Comparison of ENCODE assay signal across 1 cellular context in genomic region chr1:224057461-224058199, GRCh38.
A peak's percentile ranks its signal among the peaks of the same experiment; 100 is the strongest.
TF ChIP-seq lines count a peak whose summit lies in the region.

No MANE protein-coding gene starts in this region.

TF ChIP-seq in K562, 482 proteins besides CTCF, POLR2A, EP300 and RAD21:
- no peak for TF ChIP-seq RFX7 (CRISPR knock-in tag; IDR thresholded peaks at IDR 0.05)
- TF ChIP-seq, protein P1, sequence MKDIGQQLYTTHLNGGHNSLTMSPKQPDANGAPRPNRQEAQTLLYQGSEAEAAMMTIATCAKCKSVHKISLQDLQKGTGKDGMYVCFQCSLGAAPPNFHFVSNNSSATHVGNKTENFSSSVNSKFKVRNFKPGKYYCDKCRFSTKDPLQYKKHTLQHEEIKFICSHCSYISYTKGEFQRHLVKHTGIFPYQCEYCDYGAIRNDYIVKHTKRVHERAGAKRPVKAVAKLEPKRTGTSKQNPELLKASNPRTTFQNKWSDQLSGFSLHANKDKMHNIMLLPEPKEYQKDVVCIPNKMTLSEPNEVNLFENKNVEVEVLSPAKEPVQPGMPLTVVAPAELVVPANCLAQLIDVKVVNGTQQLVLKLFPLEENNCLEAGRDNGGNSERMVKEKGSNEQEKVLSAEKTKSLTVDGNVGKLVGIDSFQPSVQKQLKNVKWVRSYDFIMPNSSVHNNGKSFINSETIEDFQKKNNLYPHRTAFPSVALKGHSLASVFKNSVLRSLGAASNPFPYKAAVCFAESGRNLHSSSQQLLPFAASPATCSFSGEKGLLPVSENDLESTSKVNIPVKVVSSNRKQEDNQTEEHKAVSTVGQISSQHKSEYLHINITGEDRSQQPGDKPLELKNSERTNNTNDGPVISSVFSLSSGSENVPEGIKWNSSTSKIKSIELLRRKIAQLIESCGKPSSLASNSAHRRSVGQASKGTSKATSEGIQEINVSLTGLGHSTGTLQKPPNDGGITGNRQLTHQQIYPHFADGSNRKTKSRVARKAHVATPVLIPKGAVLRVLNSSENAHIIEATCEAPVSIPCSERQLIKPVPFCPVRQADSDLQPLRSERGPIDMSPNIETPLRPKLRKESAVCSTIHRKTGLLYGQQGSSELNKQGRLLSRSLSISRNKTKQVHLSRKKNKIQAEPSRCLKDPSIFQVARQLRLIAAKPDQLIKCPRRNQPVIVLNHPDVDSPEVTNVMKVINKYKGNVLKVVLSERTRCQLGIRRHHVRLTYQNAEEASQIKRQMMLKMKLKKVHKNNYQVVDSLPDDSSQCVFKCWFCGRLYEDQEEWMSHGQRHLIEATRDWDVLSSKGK (CRISPR knock-in tag; IDR thresholded peaks at IDR 0.05) = no peak
- no peak for TF ChIP-seq BHLHE40 (IDR thresholded peaks at IDR 0.05; ENCODE audit: low read length)
- TF ChIP-seq TBP (optimal IDR thresholded peaks at IDR 0.05; ENCODE audit: low read depth, low read length) = no peak
- TF ChIP-seq MTA1 (IDR thresholded peaks at IDR 0.05; ENCODE audit: borderline replicate concordance) = no peak
- 0 out of 2 replicates have a peak, but pooled peaks have one; percentile 7 for TF ChIP-seq CBFA2T2 (conservative IDR thresholded peaks at IDR 0.05)
- TF ChIP-seq TEAD4 (IDR thresholded peaks at IDR 0.05; ENCODE audit: low read length) = no peak
- TF ChIP-seq TEAD4 (CRISPR knock-in tag; IDR thresholded peaks at IDR 0.05; ENCODE audit: borderline replicate concordance) = no peak
- TF ChIP-seq CBFA2T3 (IDR thresholded peaks at IDR 0.05) = peak; percentile 43
- no peak for TF ChIP-seq ZNF511 (CRISPR knock-in tag; IDR thresholded peaks at IDR 0.05)
- TF ChIP-seq BCOR (IDR thresholded peaks at IDR 0.05) = no peak
- TF ChIP-seq KDM2B (CRISPR knock-in tag; IDR thresholded peaks at IDR 0.05) = no peak
- TF ChIP-seq VEZF1 (CRISPR knock-in tag; IDR thresholded peaks at IDR 0.05) = no peak
- no peak for TF ChIP-seq SMARCA5 (IDR thresholded peaks at IDR 0.05)
